ENCODE assay signal across 13 cellular contexts in genomic region chr2:28623582-28624405, GRCh38.
A peak's percentile ranks its signal among the peaks of the same experiment; 100 is the strongest.
DNase-seq lines count a peak whose midpoint lies in the region; ATAC-seq and TF ChIP-seq lines count a peak whose summit lies in the region.
"Had no signal": no experiment of that assay in that cellular context is flagged by ENCODE, and none has a peak within 500 bp of the region (broad histone marks: within the 10 kb centered on the region; RNA-seq: fewer than 3 reads in every experiment).

No MANE protein-coding gene starts in this region.

- peak; percentile 34 for DNase-seq in activated naive CD4-positive, alpha-beta T cell treated with anti-CD3 and anti-CD28 coated beads for 36 hours
- no peak for DNase-seq in activated naive CD4-positive, alpha-beta T cell (lab: John Stamatoyannopoulos, UW)
- DNase-seq in breast epithelium (ENCODE audit: low spot score in 2 of 2) (no peak), natural killer cell (no peak), type B pancreatic cell (ENCODE audit: extremely low spot score, unreplicated experiment) (no peak), dermis blood vessel endothelial cell (no peak), GM20000 (ENCODE audit: low spot score) (no peak), A172 (ENCODE audit: low spot score) (no peak)
- DNase-seq: activated naive CD4-positive, alpha-beta T cell treated with anti-CD3 and anti-CD28 coated beads, Interleukin-2, amount 50 U/mL, for 16 hours; heart right ventricle; midbrain; NCI-H526 had no signal

- intact Hi-C loops in activated naive CD4-positive, alpha-beta T cell treated with anti-CD3 and anti-CD28 coated beads for 36 hours (cut with micrococcal nuclease) = loop anchor here (2.0 to 10.0 kb wide), 4 partner anchors 13 to 491 kb away; partner anchors contain the start of genes CLIP4 and FOSL2
- intact Hi-C loops in breast epithelium (cut with DNase I; ENCODE audit: low total_unique reads) (no loop called here), natural killer cell (cut with micrococcal nuclease) (loop anchor here (5.0 to 10.0 kb wide), 3 partner anchors 59 to 391 kb away; partner anchors contain the start of gene PPP1CB)

- no peaks in the 10 kb centered on the region for H3K36me3 ChIP-seq in breast epithelium

- peaks cover 4% of the 10 kb centered on the region for H3K36me3 Mint-ChIP-seq in activated naive CD4-positive, alpha-beta T cell treated with anti-CD3 and anti-CD28 coated beads for 36 hours (ENCODE audit: low read depth)
- H3K36me3 Mint-ChIP-seq in natural killer cell (no peaks in the 10 kb centered on the region), type B pancreatic cell (no peaks in the 10 kb centered on the region)

- peaks cover 0 to 4% of the 10 kb centered on the region in 2 donors for H3K4me1 ChIP-seq in breast epithelium

- H3K9me3 Mint-ChIP-seq in activated naive CD4-positive, alpha-beta T cell treated with anti-CD3 and anti-CD28 coated beads for 36 hours = no peaks in the 10 kb centered on the region
- H3K9me3 Mint-ChIP-seq in natural killer cell = no peaks in the 10 kb centered on the region
- no peaks in the 10 kb centered on the region for H3K9me3 Mint-ChIP-seq in type B pancreatic cell

- peaks cover 93% of the 10 kb centered on the region for H3K4me1 Mint-ChIP-seq in activated naive CD4-positive, alpha-beta T cell treated with anti-CD3 and anti-CD28 coated beads for 36 hours (ENCODE audit: low read depth)
- H3K4me1 Mint-ChIP-seq in natural killer cell (peaks cover 60 to 71% of the 10 kb centered on the region in 2 donors), type B pancreatic cell (ENCODE audit: unreplicated experiment) (peaks cover 39% of the 10 kb centered on the region)

- H3K9me3 ChIP-seq in breast epithelium = no peaks in the 10 kb centered on the region
- H3K9me3 ChIP-seq: heart right ventricle had no signal

- no peak overlapping the region for H3K4me3 ChIP-seq in breast epithelium
- H3K4me3 ChIP-seq: heart right ventricle had no signal

- TF ChIP-seq CTCF in breast epithelium (IDR thresholded peaks at IDR 0.05) = no peak
- TF ChIP-seq CTCF in natural killer cell (IDR thresholded peaks at IDR 0.05) = no peak
- TF ChIP-seq CTCF in type B pancreatic cell (conservative IDR thresholded peaks at IDR 0.05) = no peak
- TF ChIP-seq CTCF in GM20000 (IDR thresholded peaks at IDR 0.05; ENCODE audit: extremely low read depth, missing control alignments) = no peak

- peak overlapping the region; percentile 98 for H3K27ac Mint-ChIP-seq in activated naive CD4-positive, alpha-beta T cell treated with anti-CD3 and anti-CD28 coated beads for 36 hours
- peak overlapping the region; percentile 91 to 94 for H3K27ac Mint-ChIP-seq in natural killer cell
- peak overlapping the region; percentile 58 for H3K27ac Mint-ChIP-seq in type B pancreatic cell

- no peaks in the 10 kb centered on the region for H3K27me3 ChIP-seq in breast epithelium
- H3K27me3 ChIP-seq: heart right ventricle had no signal

- no peaks in the 10 kb centered on the region for H3K27me3 Mint-ChIP-seq in activated naive CD4-positive, alpha-beta T cell treated with anti-CD3 and anti-CD28 coated beads for 36 hours (ENCODE audit: low read depth)
- H3K27me3 Mint-ChIP-seq in natural killer cell (ENCODE audit: low read depth in 2 of 2) (no peaks in the 10 kb centered on the region), type B pancreatic cell (no peaks in the 10 kb centered on the region)

- no peak for ATAC-seq in natural killer cell
- ATAC-seq: HCT116, heart right ventricle had no signal

- peak overlapping the region; percentile 88 for H3K4me3 Mint-ChIP-seq in activated naive CD4-positive, alpha-beta T cell treated with anti-CD3 and anti-CD28 coated beads for 36 hours
- H3K4me3 Mint-ChIP-seq in natural killer cell = peak overlapping the region; percentile 40
- H3K4me3 Mint-ChIP-seq in type B pancreatic cell = no peak overlapping the region

- TF ChIP-seq POLR2A in breast epithelium (IDR thresholded peaks at IDR 0.05) = no peak

- CTCF ChIA-PET in activated naive CD4-positive, alpha-beta T cell treated with anti-CD3 and anti-CD28 coated beads for 36 hours (lab: Charles Lee) = interaction anchor here (1.3 to 2.4 kb wide), 3 partner anchors 11 to 29 kb away, joined by 7 to 18 read pairs (median 11); no protein-coding TSS in a partner anchor

- H3K27ac ChIP-seq in breast epithelium = peak overlapping the region; percentile 77 to 94
